In the genomic region with DNA sequence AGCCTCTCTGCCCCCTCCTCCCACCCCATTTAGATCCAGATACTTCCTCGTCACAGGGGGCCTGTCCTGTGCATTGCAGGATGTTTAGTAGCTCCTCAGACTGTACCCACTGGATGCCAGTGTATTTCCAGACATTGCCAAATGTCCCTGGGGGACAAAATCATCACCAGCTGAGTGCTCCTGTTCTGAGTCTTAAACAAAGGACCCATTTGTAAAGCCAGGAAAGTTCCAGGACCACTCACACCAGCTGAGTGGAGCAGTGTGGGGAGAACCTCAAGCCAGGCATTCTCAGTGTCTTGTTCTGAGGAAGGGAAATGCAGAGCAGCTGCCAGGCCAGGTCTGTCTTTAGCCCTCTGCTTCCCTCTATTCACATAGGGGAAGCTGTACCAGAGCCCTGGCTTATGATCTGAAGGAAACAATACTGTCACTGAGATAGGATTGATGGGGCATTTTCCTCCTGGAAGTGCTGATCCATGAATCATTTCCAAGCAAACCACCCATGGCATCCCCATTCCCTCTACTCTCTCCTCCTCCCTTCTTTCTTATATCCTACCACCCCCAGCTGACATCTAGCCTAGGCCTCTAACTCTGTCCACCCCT, we compare ENCODE assay signal across 14 cellular contexts.
"Had no signal": no experiment of that assay in that cellular context is flagged by ENCODE, and none has a peak within 500 bp of the region (broad histone marks: within the 10 kb centered on the region; RNA-seq: fewer than 3 reads in every experiment).

No MANE protein-coding gene starts in this region.

- H3K27ac ChIP-seq: ascending aorta, cardiac muscle cell, esophagus squamous epithelium, lower lobe of right lung, right atrium auricular region, suprapubic skin had no signal

- H3K36me3 ChIP-seq: ascending aorta, cardiac muscle cell, esophagus squamous epithelium, lower lobe of right lung, right atrium auricular region, suprapubic skin had no signal

- ATAC-seq: left colon, lower lobe of right lung had no signal

- H3K27me3 ChIP-seq: ascending aorta, cardiac muscle cell, esophagus squamous epithelium, right atrium auricular region, suprapubic skin had no signal

- H3K4me3 ChIP-seq: ascending aorta, cardiac muscle cell, esophagus squamous epithelium, lower lobe of right lung, right atrium auricular region, suprapubic skin had no signal

- DNase-seq: activated CD4-positive, alpha-beta memory T cell treated with anti-CD3 and anti-CD28 coated beads, Interleukin-2, amount 10 ng/mL, durations not matched to agents 7 days and 5 days; activated CD4-positive, alpha-beta T cell treated with anti-CD3 and anti-CD28 coated beads for 4 hours; activated naive CD4-positive, alpha-beta T cell treated with anti-CD3 and anti-CD28 coated beads, Interleukin-2, amount 10 ng/mL, durations not matched to agents 7 days and 5 days; activated T-cell treated with anti-CD3 and anti-CD28 coated beads, Interleukin-2, amount 50 U/mL, for 24 hours; esophagus squamous epithelium; left colon; lower lobe of right lung; midbrain; naive B cell; trophoblast cell had no signal

- H3K9me3 ChIP-seq: ascending aorta, esophagus squamous epithelium, lower lobe of right lung, right atrium auricular region, suprapubic skin had no signal

- H3K4me1 ChIP-seq: ascending aorta, lower lobe of right lung, right atrium auricular region, suprapubic skin had no signal
